In the genomic region with DNA sequence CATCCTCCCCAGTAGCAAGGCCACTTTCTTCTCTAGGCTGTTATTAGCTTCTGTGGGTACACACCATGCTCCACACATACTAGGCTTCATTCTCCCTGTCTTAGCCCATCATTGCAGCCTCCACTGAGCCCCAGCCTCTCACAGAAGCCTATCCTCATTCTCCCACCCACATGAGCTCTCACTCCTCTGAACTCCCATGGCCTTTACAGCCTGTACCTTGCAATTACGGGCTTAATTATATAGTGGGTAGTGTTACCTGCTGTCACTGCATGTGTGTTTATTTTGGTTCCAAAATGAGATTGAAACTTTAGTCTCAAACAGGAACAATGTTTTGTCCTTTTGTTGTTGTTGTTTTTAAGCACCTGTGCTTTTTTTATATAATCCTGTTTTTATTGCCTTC, we compare ENCODE assay signal across 16 cellular contexts.
"Had no signal": no experiment of that assay in that cellular context is flagged by ENCODE, and none has a peak within 500 bp of the region (broad histone marks: within the 10 kb centered on the region; RNA-seq: fewer than 3 reads in every experiment).

No MANE protein-coding gene starts in this region.

- H3K9me3 Mint-ChIP-seq: activated CD4-positive, alpha-beta memory T cell treated with anti-CD3 and anti-CD28 coated beads, Interleukin-2, amount 10 ng/mL, durations not matched to agents 7 days and 5 days; activated naive CD4-positive, alpha-beta T cell treated with anti-CD3 and anti-CD28 coated beads for 36 hours; activated T-cell treated with anti-CD3 and anti-CD28 coated beads, Interleukin-2, amount 50 U/mL, for 72 hours; natural killer cell treated with Interleukin-12 subunit alpha and Interleukin-12 subunit beta and Interleukin-15 and Interleukin-18, amount 100 ng/mL, for 72 hours; type B pancreatic cell had no signal

- ATAC-seq: activated T-cell treated with anti-CD3 and anti-CD28 coated beads, Interleukin-2, amount 50 U/mL, for 72 hours; body of pancreas; heart right ventricle; left colon; natural killer cell treated with Interleukin-12 subunit alpha and Interleukin-12 subunit beta and Interleukin-15 and Interleukin-18, amount 100 ng/mL, for 72 hours had no signal

- H3K27me3 ChIP-seq: body of pancreas, cardiac muscle cell, stomach had no signal

- H3K36me3 ChIP-seq: cardiac muscle cell, heart right ventricle, stomach had no signal

- H3K27ac ChIP-seq: body of pancreas, cardiac muscle cell, heart right ventricle, stomach had no signal

- H3K4me3 ChIP-seq: body of pancreas, cardiac muscle cell, heart right ventricle, stomach had no signal

- DNase-seq: activated CD4-positive, alpha-beta memory T cell treated with anti-CD3 and anti-CD28 coated beads, Interleukin-2, amount 10 ng/mL, durations not matched to agents 7 days and 5 days; activated CD4-positive, alpha-beta T cell treated with anti-CD3 and anti-CD28 coated beads for 48 hours; activated effector memory CD4-positive, alpha-beta T cell treated with Interleukin-2 at 50 U/mL for 16 hours; activated naive CD4-positive, alpha-beta T cell treated with anti-CD3 and anti-CD28 coated beads for 36 hours; activated T-cell treated with anti-CD3 and anti-CD28 coated beads, Interleukin-2, amount 50 U/mL, for 72 hours; body of pancreas; foreskin fibroblast; heart right ventricle; left colon; stimulated activated CD4-positive, alpha-beta T cell treated with anti-CD3 and anti-CD28 coated beads, Interleukin-1b, Interleukin-23, amount 100 ng/mL, for 48 hours; stomach had no signal

- H3K4me3 Mint-ChIP-seq: activated CD4-positive, alpha-beta memory T cell treated with anti-CD3 and anti-CD28 coated beads, Interleukin-2, amount 10 ng/mL, durations not matched to agents 7 days and 5 days; activated naive CD4-positive, alpha-beta T cell treated with anti-CD3 and anti-CD28 coated beads for 36 hours; activated T-cell treated with anti-CD3 and anti-CD28 coated beads, Interleukin-2, amount 50 U/mL, for 72 hours; memory B cell; natural killer cell treated with Interleukin-12 subunit alpha and Interleukin-12 subunit beta and Interleukin-15 and Interleukin-18, amount 100 ng/mL, for 72 hours; type B pancreatic cell had no signal

- H3K9me3 ChIP-seq: body of pancreas, heart right ventricle, stomach had no signal

- H3K4me1 Mint-ChIP-seq: activated CD4-positive, alpha-beta memory T cell treated with anti-CD3 and anti-CD28 coated beads, Interleukin-2, amount 10 ng/mL, durations not matched to agents 7 days and 5 days had no signal

- H3K27ac Mint-ChIP-seq: activated CD4-positive, alpha-beta memory T cell treated with anti-CD3 and anti-CD28 coated beads, Interleukin-2, amount 10 ng/mL, durations not matched to agents 7 days and 5 days; activated naive CD4-positive, alpha-beta T cell treated with anti-CD3 and anti-CD28 coated beads for 36 hours; activated T-cell treated with anti-CD3 and anti-CD28 coated beads, Interleukin-2, amount 50 U/mL, for 72 hours; memory B cell; natural killer cell treated with Interleukin-12 subunit alpha and Interleukin-12 subunit beta and Interleukin-15 and Interleukin-18, amount 100 ng/mL, for 72 hours; progenitor cell of endocrine pancreas; type B pancreatic cell had no signal

- H3K27me3 Mint-ChIP-seq: activated CD4-positive, alpha-beta memory T cell treated with anti-CD3 and anti-CD28 coated beads, Interleukin-2, amount 10 ng/mL, durations not matched to agents 7 days and 5 days had no signal

- H3K36me3 Mint-ChIP-seq: memory B cell; natural killer cell treated with Interleukin-12 subunit alpha and Interleukin-12 subunit beta and Interleukin-15 and Interleukin-18, amount 100 ng/mL, for 72 hours; type B pancreatic cell had no signal
